In the genomic region with DNA sequence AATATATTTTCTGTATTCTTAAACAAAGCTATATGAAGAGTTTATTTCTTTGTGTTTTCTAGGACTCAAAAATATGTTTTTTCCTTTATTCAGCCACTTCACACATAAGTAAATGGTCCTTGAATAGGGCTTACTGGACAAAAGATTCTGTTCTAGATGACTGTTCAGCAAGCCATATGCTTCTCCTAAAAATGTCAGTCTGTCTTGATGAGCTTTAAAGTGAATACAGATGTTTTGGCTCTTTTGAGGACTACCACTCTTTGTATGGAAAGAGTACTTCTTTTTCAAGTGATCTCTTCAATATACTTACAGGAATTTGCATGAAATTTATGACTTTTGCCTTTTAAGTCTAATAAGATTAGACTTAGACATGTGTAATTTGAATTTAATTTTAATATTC, we compare ENCODE assay signal across 26 cellular contexts. TPM values are rescaled to one million over a fixed set of nuclear protein-coding genes. Genes with fewer than 3 reads are reported as not detected.
DNase-seq lines count a peak whose midpoint lies in the region; ATAC-seq and TF ChIP-seq lines count a peak whose summit lies in the region.
"Had no signal": no experiment of that assay in that cellular context is flagged by ENCODE, and none has a peak within 500 bp of the region (broad histone marks: within the 10 kb centered on the region; RNA-seq: fewer than 3 reads in every experiment).

No MANE protein-coding gene starts in this region.

- H3K4me3 Mint-ChIP-seq in endodermal cell (no peak overlapping the region), mesothelial cell of epicardium (no peak overlapping the region), Calu3 (ENCODE audit: low read depth, unreplicated experiment) (no peak overlapping the region)
- no peak overlapping the region for H3K4me3 Mint-ChIP-seq in activated naive CD8-positive, alpha-beta T cell treated with anti-CD3 and anti-CD28 coated beads for 36 hours
- H3K4me3 Mint-ChIP-seq: activated B cell treated with CpG ODN at 0.5 μM for 24 hours; activated naive CD4-positive, alpha-beta T cell treated with anti-CD3 and anti-CD28 coated beads, Interleukin-2, amount 50 U/mL, for 24 hours; activated T-helper 1 cell treated with anti-CD3 and anti-CD28 coated beads, Interleukin-12 subunit alpha, Interleukin-12 subunit beta, Interleukin-2, Interleukin-4 antibody, amounts not matched to agents 30 ng/mL and 10 ng/mL and 1 ng/mL, durations not matched to agents 14 hours and 24 hours and 36 hours; CD4-positive, CD25-positive, alpha-beta regulatory T cell; dendritic cell treated with granulocyte-macrophage colony-stimulating factor and Interleukin-4, amounts not matched to agents 40 ng/mL and 50 ng/mL, for 4 days; immature natural killer cell; naive B cell had no signal

- H3K4me1 Mint-ChIP-seq in endodermal cell (peaks cover 4% of the 10 kb centered on the region), mesothelial cell of epicardium (peaks cover 12% of the 10 kb centered on the region), Calu3 (ENCODE audit: low read depth, unreplicated experiment) (peaks cover 9% of the 10 kb centered on the region)
- H3K4me1 Mint-ChIP-seq in activated naive CD8-positive, alpha-beta T cell treated with anti-CD3 and anti-CD28 coated beads for 36 hours = peaks cover 31% of the 10 kb centered on the region

- H3K27ac Mint-ChIP-seq in endodermal cell = no peak overlapping the region
- peak overlapping the region; percentile 64 for H3K27ac Mint-ChIP-seq in mesothelial cell of epicardium
- no peak overlapping the region for H3K27ac Mint-ChIP-seq in Calu3 (ENCODE audit: unreplicated experiment)
- no peak overlapping the region for H3K27ac Mint-ChIP-seq in activated naive CD8-positive, alpha-beta T cell treated with anti-CD3 and anti-CD28 coated beads for 36 hours
- H3K27ac Mint-ChIP-seq: activated B cell treated with CpG ODN at 0.5 μM for 24 hours; activated T-helper 1 cell treated with anti-CD3 and anti-CD28 coated beads, Interleukin-12 subunit alpha, Interleukin-12 subunit beta, Interleukin-2, Interleukin-4 antibody, amounts not matched to agents 30 ng/mL and 10 ng/mL and 1 ng/mL, durations not matched to agents 14 hours and 24 hours and 36 hours; CD4-positive, CD25-positive, alpha-beta regulatory T cell; dendritic cell treated with granulocyte-macrophage colony-stimulating factor and Interleukin-4, amounts not matched to agents 40 ng/mL and 50 ng/mL, for 4 days; immature natural killer cell; naive B cell had no signal

- H3K27me3 ChIP-seq in endodermal cell (ENCODE audit: control insufficient read depth, insufficient read depth, low read length, poor library complexity, severe bottlenecking) (no peaks in the 10 kb centered on the region), vagina (no peaks in the 10 kb centered on the region)
- H3K27me3 ChIP-seq: left lung had no signal

- DNase-seq in AG10803 (ENCODE audit: low read depth) (peak; percentile 62), NCI-H524 (lab: John Stamatoyannopoulos, UW) (peak; percentile 4 to 69), endodermal cell (no peak), mesothelial cell of epicardium (ENCODE audit: low spot score in 2 of 2, unreplicated experiment in 2 of 2) (no peak), Calu3 (no peak), vagina (ENCODE audit: extremely low spot score in 2 of 2) (no peak)
- no peak for DNase-seq in activated naive CD8-positive, alpha-beta T cell treated with anti-CD3 and anti-CD28 coated beads for 36 hours
- DNase-seq: activated B cell treated with CpG ODN at 0.5 μM for 24 hours; activated CD4-positive, alpha-beta T cell treated with anti-CD3 and anti-CD28 coated beads, Interleukin-2, amount 50 U/mL, for 4 hours; aorta; CD4-positive, CD25-positive, alpha-beta regulatory T cell; central memory CD4-positive, alpha-beta T cell; hippocampal formation; immature natural killer cell; left lung; mesendoderm; naive B cell; NCI-H187; retina; stimulated activated CD4-positive, alpha-beta T cell treated with anti-CD3 and anti-CD28 coated beads, Interleukin-2, amount 100 ng/mL, for 24 hours; T1000 had no signal

- TF ChIP-seq POLR2A in vagina (IDR thresholded peaks at IDR 0.05) = no peak

- BruUV-seq in Calu3 (replicated peaks; lab: Mats Ljungman, UMichigan) = no TSS peak

- no peak for ATAC-seq in HG03039 (IDR thresholded peaks at IDR 0.05; ENCODE audit: unreplicated experiment)
- ATAC-seq: left lung had no signal

- CTCF ChIA-PET in Calu3 (lab: Charles Lee) = no interaction called here

- no peak overlapping the region for H3K9ac ChIP-seq in endodermal cell (ENCODE audit: extremely low read depth, low read length, poor library complexity, severe bottlenecking)
- H3K9ac ChIP-seq: KMS-11 had no signal

- H3K4me3 ChIP-seq in AG10803 (ENCODE audit: low read length) (no peak overlapping the region), endodermal cell (ENCODE audit: low read length) (no peak overlapping the region), vagina (no peak overlapping the region)
- H3K4me3 ChIP-seq: left lung had no signal

- H3K4me1 ChIP-seq in endodermal cell (ENCODE audit: control insufficient read depth, insufficient read depth, low read length) (peaks cover 3% of the 10 kb centered on the region), vagina (peaks cover 25% of the 10 kb centered on the region)

- H3K9me3 Mint-ChIP-seq in endodermal cell (peaks cover 5% of the 10 kb centered on the region), mesothelial cell of epicardium (no peaks in the 10 kb centered on the region), Calu3 (ENCODE audit: low read depth, unreplicated experiment) (no peaks in the 10 kb centered on the region)
- peaks cover 2% of the 10 kb centered on the region for H3K9me3 Mint-ChIP-seq in activated naive CD8-positive, alpha-beta T cell treated with anti-CD3 and anti-CD28 coated beads for 36 hours
- H3K9me3 Mint-ChIP-seq: activated B cell treated with CpG ODN at 0.5 μM for 24 hours; activated naive CD4-positive, alpha-beta T cell treated with anti-CD3 and anti-CD28 coated beads, Interleukin-2, amount 50 U/mL, for 24 hours; activated T-helper 1 cell treated with anti-CD3 and anti-CD28 coated beads, Interleukin-12 subunit alpha, Interleukin-12 subunit beta, Interleukin-2, Interleukin-4 antibody, amounts not matched to agents 30 ng/mL and 10 ng/mL and 1 ng/mL, durations not matched to agents 14 hours and 24 hours and 36 hours; CD4-positive, CD25-positive, alpha-beta regulatory T cell; dendritic cell treated with granulocyte-macrophage colony-stimulating factor and Interleukin-4, amounts not matched to agents 40 ng/mL and 50 ng/mL, for 4 days; immature natural killer cell; naive B cell had no signal

- H3K36me3 Mint-ChIP-seq in endodermal cell (ENCODE audit: low read depth) (peaks cover 4% of the 10 kb centered on the region), mesothelial cell of epicardium (peaks cover 13% of the 10 kb centered on the region), Calu3 (ENCODE audit: insufficient read depth, unreplicated experiment) (no peaks in the 10 kb centered on the region)
- peaks cover 16% of the 10 kb centered on the region for H3K36me3 Mint-ChIP-seq in activated naive CD8-positive, alpha-beta T cell treated with anti-CD3 and anti-CD28 coated beads for 36 hours
- H3K36me3 Mint-ChIP-seq: immature natural killer cell, naive B cell had no signal

- intact Hi-C loops in Calu3 (cut with micrococcal nuclease; ENCODE audit: unreplicated experiment) (no loop called here), vagina (cut with DNase I) (no loop called here)

- H3K36me3 ChIP-seq in endodermal cell (ENCODE audit: control insufficient read depth, insufficient read depth, low read length) (no peaks in the 10 kb centered on the region), vagina (no peaks in the 10 kb centered on the region)
- H3K36me3 ChIP-seq: left lung had no signal

- no peaks in the 10 kb centered on the region for H3K27me3 Mint-ChIP-seq in endodermal cell (ENCODE audit: insufficient read depth)
- no peaks in the 10 kb centered on the region for H3K27me3 Mint-ChIP-seq in mesothelial cell of epicardium (ENCODE audit: low read depth)
- H3K27me3 Mint-ChIP-seq in Calu3 (ENCODE audit: unreplicated experiment) = no peaks in the 10 kb centered on the region
- H3K27me3 Mint-ChIP-seq in activated naive CD8-positive, alpha-beta T cell treated with anti-CD3 and anti-CD28 coated beads for 36 hours = no peaks in the 10 kb centered on the region
- H3K27me3 Mint-ChIP-seq: activated B cell treated with CpG ODN at 0.5 μM for 24 hours; activated naive CD4-positive, alpha-beta T cell treated with anti-CD3 and anti-CD28 coated beads, Interleukin-2, amount 50 U/mL, for 24 hours; CD4-positive, CD25-positive, alpha-beta regulatory T cell; dendritic cell treated with granulocyte-macrophage colony-stimulating factor and Interleukin-4, amounts not matched to agents 40 ng/mL and 50 ng/mL, for 4 days; naive B cell had no signal

- H3K9me3 ChIP-seq in endodermal cell (ENCODE audit: control insufficient read depth, low read length) (peaks cover 11% of the 10 kb centered on the region), vagina (no peaks in the 10 kb centered on the region)
- H3K9me3 ChIP-seq: left lung had no signal

- H3K27ac ChIP-seq in endodermal cell (ENCODE audit: low read depth, low read length) (peak overlapping the region; percentile 19), vagina (no peak overlapping the region)
- H3K27ac ChIP-seq: KMS-11 had no signal

- no peak for TF ChIP-seq CTCF in AG10803 (conservative IDR thresholded peaks at IDR 0.05; ENCODE audit: low read length)
- no peak for TF ChIP-seq CTCF in endodermal cell (conservative IDR thresholded peaks at IDR 0.05)
- TF ChIP-seq CTCF in mesothelial cell of epicardium (IDR thresholded peaks at IDR 0.05; ENCODE audit: unreplicated experiment) = no peak
- TF ChIP-seq CTCF in Calu3 (IDR thresholded peaks at IDR 0.05; ENCODE audit: unreplicated experiment) = no peak
- TF ChIP-seq CTCF in vagina (IDR thresholded peaks at IDR 0.05) = no peak

RNA-seq across cellular contexts. Expression of gene NDUFS4, which starts 8.4 kb away (rescaled TPM):
- total RNA-seq in endodermal cell (10 to 100 TPM; 55.0 to 88.3 TPM), mesothelial cell of epicardium (71.8 to 79.9 TPM (median 77.1 TPM) in 3 replicates), Calu3 (2022) (71.0 TPM in 2 replicates), vagina (62.9 TPM)
- polyA plus RNA-seq in endodermal cell (2013, experiment 1 of 2) = 169 TPM
- 161 TPM for polyA plus RNA-seq in endodermal cell (2013, experiment 2 of 2)
- 10 to 100 TPM; 59.4 to 65.4 TPM for total RNA-seq in activated naive CD8-positive, alpha-beta T cell treated with anti-CD3 and anti-CD28 coated beads for 36 hours

Comparison
In these comparisons a context has a peak if more than half of its experiments do, and no peak if none do; other contexts are left out.
1. DNase-seq: peak in AG10803 (single experiment) and NCI-H524 (2 of 2); none in endodermal cell (single experiment), mesothelial cell of epicardium (0 of 2), Calu3 (single experiment), vagina (0 of 2) and activated naive CD8-positive, alpha-beta T cell treated with anti-CD3 and anti-CD28 coated beads for 36 hours (single experiment).